ENCODE assay signal across 9 cellular contexts in genomic region chr16:28923231-28923587, GRCh38. TPM values are rescaled to one million over a fixed set of nuclear protein-coding genes. Genes with fewer than 3 reads are reported as not detected.
DNase-seq lines count a peak whose midpoint lies in the region; ATAC-seq and TF ChIP-seq lines count a peak whose summit lies in the region.
"Had no signal": no experiment of that assay in that cellular context is flagged by ENCODE, and none has a peak within 500 bp of the region (broad histone marks: within the 10 kb centered on the region; RNA-seq: fewer than 3 reads in every experiment).

No MANE protein-coding gene starts in this region.

- intact Hi-C loops in Right ventricle myocardium inferior (cut with DNase I) = no loop called here
- intact Hi-C loops in vagina (cut with DNase I) = no loop called here

- CTCF ChIA-PET in T-cell (lab: Charles Lee) = interaction anchor here in 1 of 2 donors (0.9 kb wide), 1 partner anchor 13 kb away, joined by 6 read pairs; no protein-coding TSS in a partner anchor

- H3K4me1 ChIP-seq in cardiac muscle cell (ENCODE audit: low read depth) (peaks cover 19% of the 10 kb centered on the region), iPS-20b (ENCODE audit: insufficient read depth, low read length) (no peaks in the 10 kb centered on the region), vagina (peaks cover 17% of the 10 kb centered on the region)

- no peak for TF ChIP-seq POLR2A in vagina (IDR thresholded peaks at IDR 0.05)

- ATAC-seq in Right ventricle myocardium inferior (no peak), T-cell (replicated peaks in 1 of 4) (no peak)

- peak overlapping the region; percentile 82; the same call in 1 of the 2 replicates for H3K9ac ChIP-seq in iPS-20b (ENCODE audit: low read depth, low read length)

- DNase-seq in cardiac muscle cell (ENCODE audit: low read depth in 1 of 2, low spot score in 1 of 2) (no peak), Right ventricle myocardium inferior (ENCODE audit: missing footprints) (no peak), T-cell (no peak), vagina (ENCODE audit: extremely low spot score in 2 of 2) (no peak), amygdala (lab: John Stamatoyannopoulos, UW) (no peak), NK-92 (lab: John Stamatoyannopoulos, UW; ENCODE audit: unreplicated experiment) (no peak), NOMO-1 (lab: John Stamatoyannopoulos, UW; ENCODE audit: unreplicated experiment in 2 of 2) (no peak)
- DNase-seq: NCI-H1092 had no signal

- peak overlapping the region; percentile 77 to 88 for H3K27ac Mint-ChIP-seq in T-cell

- POLR2A ChIA-PET in T-cell (lab: Charles Lee) = interaction anchor here (0.6 kb wide), 2 partner anchors 22 to 1541 kb away, joined by 3 read pairs; no protein-coding TSS in a partner anchor

- H3K27me3 Mint-ChIP-seq in T-cell = no peaks in the 10 kb centered on the region

- H3K27ac ChIP-seq in cardiac muscle cell = peak overlapping the region; percentile 79
- H3K27ac ChIP-seq in iPS-20b (ENCODE audit: low read length) = no peak overlapping the region
- H3K27ac ChIP-seq in vagina = peak overlapping the region; percentile 94

- H3K27me3 ChIP-seq in cardiac muscle cell = no peaks in the 10 kb centered on the region
- H3K27me3 ChIP-seq in iPS-20b (ENCODE audit: insufficient read depth, low read length) = no peaks in the 10 kb centered on the region
- no peaks in the 10 kb centered on the region for H3K27me3 ChIP-seq in vagina

- peak overlapping the region; percentile 63 to 96 (median 92) for H3K4me3 Mint-ChIP-seq in T-cell

- no peak for TF ChIP-seq CTCF in cardiac muscle cell (IDR thresholded peaks at IDR 0.05; ENCODE audit: low read depth, low read length)
- TF ChIP-seq CTCF in vagina (IDR thresholded peaks at IDR 0.05) = no peak

- H3K36me3 ChIP-seq in cardiac muscle cell = peaks cover 7% of the 10 kb centered on the region
- H3K36me3 ChIP-seq in iPS-20b (ENCODE audit: insufficient read depth, low read depth, low read length) = peaks cover 15% of the 10 kb centered on the region
- peaks cover 0 to 9% of the 10 kb centered on the region in 2 donors for H3K36me3 ChIP-seq in vagina

- peaks cover 14 to 25% (median 16%) of the 10 kb centered on the region in 3 donors for H3K4me1 Mint-ChIP-seq in T-cell

- no peaks in the 10 kb centered on the region for H3K9me3 Mint-ChIP-seq in T-cell

- H3K4me3 ChIP-seq in cardiac muscle cell (no peak overlapping the region), iPS-20b (ENCODE audit: low read length) (no peak overlapping the region), vagina (no peak overlapping the region)

- H3K36me3 Mint-ChIP-seq in T-cell = peaks cover 12% of the 10 kb centered on the region

- H3K9me3 ChIP-seq in cardiac muscle cell (ENCODE audit: low read depth) = no peaks in the 10 kb centered on the region
- no peaks in the 10 kb centered on the region for H3K9me3 ChIP-seq in iPS-20b (ENCODE audit: insufficient read depth, low read depth, low read length)
- no peaks in the 10 kb centered on the region for H3K9me3 ChIP-seq in vagina

RNA-seq across cellular contexts. Expression of gene RABEP2, which starts 1.8 kb away (rescaled TPM):
- total RNA-seq in cardiac muscle cell (74.0 and 87.3 TPM in 2 replicates), Right ventricle myocardium inferior (22.3 TPM), T-cell (10 to 100 TPM; 26.9 to 35.5 (median 33.5) TPM), vagina (44.7 TPM)
- polyA plus RNA-seq in cardiac muscle cell = 30.8 and 34.4 TPM in 2 replicates

RNA-seq across cellular contexts. Expression of gene CD19, which starts 8.6 kb away (rescaled TPM):
- total RNA-seq in cardiac muscle cell (0.07 and 1.1 TPM in 2 replicates), Right ventricle myocardium inferior (not detected), T-cell (10 to 100 TPM in 1 of 5 donors, 1 to 10 TPM in 3, under 1 TPM in 1; 0.82 to 11.9 (median 3.5) TPM), vagina (not detected)
- 1.3 TPM in 1 of 2 replicates, not detected in the other for polyA plus RNA-seq in cardiac muscle cell

RNA-seq across cellular contexts. Expression of gene NFATC2IP, which starts 27.5 kb away (rescaled TPM):
- 32.9 and 71.6 TPM in 2 replicates for total RNA-seq in cardiac muscle cell
- 46.5 and 49.8 TPM in 2 replicates for polyA plus RNA-seq in cardiac muscle cell
- total RNA-seq in Right ventricle myocardium inferior = 16.4 TPM
- total RNA-seq in T-cell = 100 to 1,000 TPM in 3 of 5 donors, 10 to 100 TPM in 2; 78.5 to 111 (median 100) TPM
- 26.0 TPM for total RNA-seq in vagina

RNA-seq across cellular contexts. Expression of gene ATP2A1, which starts 44.9 kb away (rescaled TPM):
- total RNA-seq in cardiac muscle cell (2.6 and 2.7 TPM in 2 replicates), Right ventricle myocardium inferior (0.11 TPM), T-cell (1 to 10 TPM in 2 of 5 donors, under 1 TPM in 3; 0.82 to 1.6 (median 0.95) TPM), vagina (not detected)
- 2.6 and 5.0 TPM in 2 replicates for polyA plus RNA-seq in cardiac muscle cell

RNA-seq across cellular contexts. Expression of gene SPNS1, which starts 51.4 kb away (rescaled TPM):
- 54.4 and 69.8 TPM in 2 replicates for total RNA-seq in cardiac muscle cell
- 80.2 and 98.9 TPM in 2 replicates for polyA plus RNA-seq in cardiac muscle cell
- 18.2 TPM for total RNA-seq in Right ventricle myocardium inferior
- 10 to 100 TPM; 28.2 to 53.2 (median 47.7) TPM for total RNA-seq in T-cell
- 29.0 TPM for total RNA-seq in vagina
